Comparison of ENCODE assay signal across 15 cellular contexts in the genomic region with DNA sequence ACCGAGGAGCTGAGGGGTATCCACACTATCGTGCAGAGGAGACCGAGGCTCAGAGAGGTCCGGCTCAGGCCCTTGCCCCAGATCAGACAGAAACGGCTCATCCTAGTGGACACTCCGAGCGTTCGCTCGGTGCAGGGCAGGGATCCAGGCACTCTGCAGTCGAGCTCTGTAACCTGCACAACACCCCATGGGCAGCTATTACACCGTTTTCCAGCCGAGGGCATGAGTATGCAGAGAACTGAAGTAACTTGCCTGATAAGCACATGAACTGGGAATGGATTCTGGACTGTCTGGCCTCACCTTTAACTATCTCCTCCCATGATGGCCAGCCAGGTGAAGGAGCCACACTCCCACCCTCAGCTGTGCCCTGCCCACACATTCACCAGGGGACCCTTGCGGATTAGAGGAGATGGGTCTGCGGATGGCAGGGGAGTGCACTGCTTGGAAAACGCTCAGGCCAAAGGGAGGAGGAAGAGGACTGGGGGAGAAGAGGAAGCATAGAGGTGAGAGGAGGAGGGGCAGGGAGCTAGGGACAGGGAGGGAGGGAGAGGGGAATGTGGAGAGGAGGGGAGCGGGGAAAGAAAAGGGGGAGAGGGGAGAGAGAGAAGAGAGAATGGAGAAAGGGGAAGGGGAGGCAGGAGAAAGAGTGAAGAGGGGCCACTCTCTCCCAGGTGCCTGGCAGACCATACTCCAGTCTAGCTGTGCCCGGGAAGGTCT. TPM values are rescaled to one million over a fixed set of nuclear protein-coding genes. Genes with fewer than 3 reads are reported as not detected.
DNase-seq lines count a peak whose midpoint lies in the region; ATAC-seq, FAIRE-seq and TF ChIP-seq lines count a peak whose summit lies in the region.
"Had no signal": no experiment of that assay in that cellular context is flagged by ENCODE, and none has a peak within 500 bp of the region (broad histone marks: within the 10 kb centered on the region; RNA-seq: fewer than 3 reads in every experiment).

No MANE protein-coding gene starts in this region.

- peaks cover 98% of the 10 kb centered on the region for H3K4me1 ChIP-seq in BLaER1
- peaks cover 14 to 31% of the 10 kb centered on the region in 2 experiments for H3K4me1 ChIP-seq in HCT116 (ENCODE audit: control insufficient read depth in 1 of 2, insufficient read depth in 2 of 2, low read length in 2 of 2)
- H3K4me1 ChIP-seq in K562 (replicated peaks in 1 of 2; ENCODE audit: control insufficient read depth in 2 of 2, insufficient read depth in 2 of 2, low read length in 2 of 2) = peaks cover 18 to 41% of the 10 kb centered on the region in 2 experiments
- H3K4me1 ChIP-seq in mucosa of descending colon (ENCODE audit: low read depth) = peaks cover 32% of the 10 kb centered on the region
- H3K4me1 ChIP-seq: SJSA1 had no signal

- ATAC-seq in HCT116 (peak; percentile 26), K562 (no peak), mucosa of descending colon (peak; percentile 27), GM19324 (IDR thresholded peaks at IDR 0.05; ENCODE audit: low FRiP score, unreplicated experiment) (no peak)
- ATAC-seq: activated CD8-positive, alpha-beta T cell treated with anti-CD3 and anti-CD28 coated beads for 36 hours had no signal

- intact Hi-C loops in HCT116 (cut with micrococcal nuclease) (no loop called here), K562 (cut with micrococcal nuclease) (no loop called here), mucosa of descending colon (cut with DNase I, micrococcal nuclease) (no loop called here)

- H2AFZ ChIP-seq in HCT116 (ENCODE audit: low read depth, low read length, poor library complexity, severe bottlenecking) = no peak overlapping the region
- H2AFZ ChIP-seq in K562 (ENCODE audit: low read depth, low read length) = no peak overlapping the region

- H4K20me1 ChIP-seq in BLaER1 = 0 out of 2 replicates have a peak, but pooled peaks cover 3% of the 10 kb centered on the region
- H4K20me1 ChIP-seq in HCT116 (ENCODE audit: insufficient read depth) = no peaks in the 10 kb centered on the region
- H4K20me1 ChIP-seq in K562 (replicated peaks; ENCODE audit: control insufficient read depth, insufficient read depth, low read length) = no peaks in the 10 kb centered on the region; the same call in 1 of the 2 replicates

- peak overlapping the region; percentile 2; the same call in 1 of the 2 replicates for H3K9ac ChIP-seq in BLaER1
- no peak overlapping the region for H3K9ac ChIP-seq in HCT116 (ENCODE audit: low read length)
- H3K9ac ChIP-seq in K562 (ENCODE audit: insufficient read depth in 1 of 2, low read depth in 2 of 2, low read length in 2 of 2) = no peak overlapping the region

- no peaks in the 10 kb centered on the region for H3K9me2 ChIP-seq in HCT116 (ENCODE audit: insufficient read depth)

- no peaks in the 10 kb centered on the region for H3K79me2 ChIP-seq in HCT116 (ENCODE audit: insufficient read depth, low read length)
- H3K79me2 ChIP-seq in K562 (ENCODE audit: control insufficient read depth, insufficient read depth, low read length) = no peaks in the 10 kb centered on the region

- no peak for TF ChIP-seq POLR2A in HCT116 (IDR thresholded peaks at IDR 0.05; ENCODE audit: borderline replicate concordance, extremely low read depth, insufficient read depth, insufficient read length)
- TF ChIP-seq POLR2A in K562 (conservative IDR thresholded peaks at IDR 0.05) = no peak

- TF ChIP-seq EP300 in K562 (IDR thresholded peaks at IDR 0.05; ENCODE audit: low read length) = no peak

- in situ Hi-C loops in K562 (cut with MboI) = no loop called here

- CTCF ChIA-PET in HCT116 (lab: Charles Lee) = no interaction called here
- CTCF ChIA-PET in K562 (lab: Yijun Ruan, JAX; ENCODE audit: low intra/inter-chr PET ratio) = no interaction called here

- no peak for DNase-seq in HCT116 (ENCODE audit: low read depth, low spot score)
- no peak for DNase-seq in K562 (ENCODE audit: extremely low read depth in 1 of 4, low spot score in 3 of 4)
- DNase-seq in mucosa of descending colon = peak in 1 of 3 donors; percentile 46
- no peak for DNase-seq in activated CD4-positive, CD25-positive, alpha-beta regulatory T cell treated with anti-CD3 and anti-CD28 coated beads, Interleukin-2, amount 50 U/mL, for 72 hours
- DNase-seq in D341Med (ENCODE audit: low spot score) = no peak
- DNase-seq in SHP77 treated with DMSO at 0.1 percent for 48 hours (lab: John Stamatoyannopoulos, UW) = no peak
- DNase-seq: cerebellar nuclear complex, naive B cell, stomach had no signal

- RAD21 ChIA-PET in HCT116 (lab: Charles Lee; ENCODE audit: low non-redundant PET in 1 of 2, low total read pairs in 2 of 2, uncharacterized antibody in 2 of 2, unreplicated experiment in 2 of 2) = interaction anchor here in 1 of 2 experiments (0.6 kb wide), 1 partner anchor 116 kb away, joined by 3 read pairs; no protein-coding TSS in a partner anchor

- TF ChIP-seq RAD21 in HCT116 (IDR thresholded peaks at IDR 0.05; ENCODE audit: low read depth) (no peak), K562 (CRISPR knock-in tag; conservative IDR thresholded peaks at IDR 0.05 in 1 of 2, IDR thresholded peaks at IDR 0.05 in 1 of 2) (no peak)

- H3K27me3 ChIP-seq in BLaER1 (no peaks in the 10 kb centered on the region), HCT116 (ENCODE audit: insufficient read depth, low read length) (no peaks in the 10 kb centered on the region), K562 (ENCODE audit: control insufficient read depth in 2 of 2, insufficient read depth in 2 of 2, low read length in 2 of 2) (peaks cover 0 to 11% of the 10 kb centered on the region in 2 experiments; a peak in 2 of 5 replicates)
- H3K27me3 ChIP-seq: SJSA1, vagina had no signal

- H3K4me2 ChIP-seq in BLaER1 (peak overlapping the region; percentile 100), HCT116 (ENCODE audit: low read length) (peak overlapping the region; percentile 49), K562 (ENCODE audit: insufficient read depth, low read length) (no peak overlapping the region)

- TF ChIP-seq CTCF in HCT116 (IDR thresholded peaks at IDR 0.05 in 2 of 3, conservative IDR thresholded peaks at IDR 0.05 in 1 of 3; ENCODE audit: borderline replicate concordance in 1 of 3, insufficient read depth in 1 of 3, low read depth in 2 of 3, low read length in 2 of 3) (no peak), K562 (IDR thresholded peaks at IDR 0.05 in 2 of 3, conservative IDR thresholded peaks at IDR 0.05 in 1 of 3; ENCODE audit: insufficient read depth in 2 of 3, low read depth in 1 of 3, low read length in 3 of 3) (no peak), mucosa of descending colon (IDR thresholded peaks at IDR 0.05) (no peak)

- FAIRE-seq in K562 (lab: Jason Lieb, UNC) = no peak
- FAIRE-seq: D721Med had no signal

- H3K9me3 ChIP-seq in BLaER1 = no peaks in the 10 kb centered on the region
- no peaks in the 10 kb centered on the region for H3K9me3 ChIP-seq in HCT116 (ENCODE audit: control insufficient read depth in 1 of 2, insufficient read depth in 1 of 2, low read depth in 1 of 2, low read length in 2 of 2)
- H3K9me3 ChIP-seq in K562 (replicated peaks; ENCODE audit: control insufficient read depth, insufficient read depth, low read depth, low read length) = no peaks in the 10 kb centered on the region
- no peaks in the 10 kb centered on the region for H3K9me3 ChIP-seq in mucosa of descending colon
- H3K9me3 ChIP-seq: SJSA1, stomach, vagina had no signal

- WGBS in K562 (ENCODE audit: insufficient coverage, low coverage, missing lambda C conversion rate) = 20% methylated on average over 13 of the region's 17 CpGs

- POLR2A ChIA-PET in HCT116 (lab: Charles Lee) (no interaction called here), K562 (lab: Yijun Ruan, JAX) (interaction anchor here (0.6 kb wide), 1 partner anchor 15 kb away, joined by 3 read pairs; no protein-coding TSS in a partner anchor)

- no peaks in the 10 kb centered on the region for H3K36me3 ChIP-seq in BLaER1
- no peaks in the 10 kb centered on the region for H3K36me3 ChIP-seq in HCT116 (ENCODE audit: control insufficient read depth in 1 of 2, insufficient read depth in 2 of 2, low read length in 2 of 2)
- no peaks in the 10 kb centered on the region for H3K36me3 ChIP-seq in K562 (ENCODE audit: control insufficient read depth, insufficient read depth, low read length)
- no peaks in the 10 kb centered on the region for H3K36me3 ChIP-seq in mucosa of descending colon (ENCODE audit: low read depth)
- H3K36me3 ChIP-seq: SJSA1, stomach, vagina had no signal

- H3K4me3 ChIP-seq in BLaER1 (no peak overlapping the region), HCT116 (replicated peaks in 1 of 2; ENCODE audit: low read depth in 1 of 2, low read length in 2 of 2) (no peak overlapping the region), K562 (no peak overlapping the region), mucosa of descending colon (no peak overlapping the region)
- H3K4me3 ChIP-seq: SJSA1, stomach, vagina had no signal

- H3K27ac ChIP-seq in BLaER1 = 0 out of 2 replicates have a peak overlapping the region, but pooled peaks have one; percentile 42
- no peak overlapping the region for H3K27ac ChIP-seq in HCT116 (ENCODE audit: low read depth, low read length)
- no peak overlapping the region for H3K27ac ChIP-seq in K562 (ENCODE audit: extremely low read depth, low read depth, low read length)
- H3K27ac ChIP-seq: SJSA1, stomach, vagina had no signal

- H3K9me1 ChIP-seq in K562 (ENCODE audit: control insufficient read depth, insufficient read depth, low read length) = no peaks in the 10 kb centered on the region

- BruUV-seq in HCT116 (replicated peaks; lab: Mats Ljungman, UMichigan) (no TSS peak), K562 (replicated peaks; lab: Mats Ljungman, UMichigan) (no TSS peak)

TF ChIP-seq in K562, 482 proteins besides CTCF, POLR2A, EP300 and RAD21 (continues in another document):
- TF ChIP-seq GTF2A2 (tag; IDR thresholded peaks at IDR 0.05) = no peak

RNA-seq across cellular contexts. Expression of gene TCF20, which starts 33.0 kb away (rescaled TPM):
- total RNA-seq in HCT116 (2021; ENCODE audit: unreplicated experiment) (66.7 TPM), K562 (2014; rRNA removed) (22.5 and 26.7 TPM in 2 replicates), K562 (2014; rRNA removed; fragmentation: Illumina TruSeq; extraction: Trizol) (17.5 and 17.6 TPM in 2 replicates), K562 (2015; rRNA removed; fragmentation: Illumina TruSeq; extraction: Trizol) (19.0 TPM in 2 replicates), K562 (2021) (37.5 and 43.6 TPM in 2 replicates), mucosa of descending colon (10 to 100 TPM; 50.6 to 62.8 (median 58.2) TPM)
- polyA plus RNA-seq in HCT116 (2012) = 28.4 and 32.7 TPM in 2 replicates
- 51.3 and 53.3 TPM in 2 replicates for total RNA-seq in K562 (2011; cell fraction: chromatin; rRNA removed; ENCODE audit: low replicate concordance)
- 28.7 and 31.3 TPM in 2 replicates for total RNA-seq in K562 (2011; cell fraction: nucleolus; rRNA removed)
- 20.4 and 27.4 TPM in 2 replicates for total RNA-seq in K562 (2011; cell fraction: nucleoplasm; rRNA removed)
- polyA plus RNA-seq in K562 (2011; rRNA removed) (12.9 and 13.5 TPM in 2 replicates), K562 (2014; fragmentation: Illumina TruSeq; extraction: Trizol) (15.9 and 18.6 TPM in 2 replicates), K562 (2014; fragmentation: Nextera tagmentation; extraction: Ambion mirVana) (under 1 TPM; 0.35 to 0.44 TPM), K562 (2014; rRNA removed) (12.9 and 13.3 TPM in 2 replicates)
- 11.1 and 12.3 TPM in 2 replicates for polyA plus RNA-seq in K562 (2011; cell fraction: cytosol; rRNA removed)
- polyA plus RNA-seq in K562 (2011; cell fraction: nucleus; rRNA removed) = 10.2 and 12.3 TPM in 2 replicates
- polyA plus RNA-seq in K562 (2012) = 10.1 and 12.6 TPM in 2 replicates
- 38.3 and 38.9 TPM in 2 replicates for polyA minus RNA-seq in K562 (2011; rRNA and poly(A)+ RNA removed)
- 21.9 and 23.8 TPM in 2 replicates for polyA minus RNA-seq in K562 (2011; cell fraction: cytosol; rRNA and poly(A)+ RNA removed)
- polyA minus RNA-seq in K562 (2011; cell fraction: nucleus; rRNA and poly(A)+ RNA removed) = 10.5 and 15.9 TPM in 2 replicates

Comparison
In these comparisons a context has a peak if more than half of its experiments do, and no peak if none do; other contexts are left out.
1. ATAC-seq: peak in HCT116 (single experiment) and mucosa of descending colon (single experiment); none in K562 (single experiment) and GM19324 (single experiment).